ENCODE assay signal across 6 cellular contexts in genomic region chr2:74441111-74441689, GRCh38. TPM values are rescaled to one million over a fixed set of nuclear protein-coding genes. Genes with fewer than 3 reads are reported as not detected.
A peak's percentile ranks its signal among the peaks of the same experiment; 100 is the strongest.
DNase-seq lines count a peak whose midpoint lies in the region; TF ChIP-seq lines count a peak whose summit lies in the region.

No MANE protein-coding gene starts in this region.

- 3% methylated on average over 35 of the region's 35 CpGs for WGBS in smooth muscle cell (ENCODE audit: low lambda C conversion rate)

- peaks cover 43% of the 10 kb centered on the region for H3K79me2 ChIP-seq in smooth muscle cell (ENCODE audit: low read depth)

- TF ChIP-seq CTCF in epithelial cell of proximal tubule (conservative IDR thresholded peaks at IDR 0.05; ENCODE audit: low read depth, low read length) (no peak), smooth muscle cell (IDR thresholded peaks at IDR 0.05; ENCODE audit: borderline replicate concordance, insufficient read depth, poor library complexity, severe bottlenecking) (no peak)

- H3F3A ChIP-seq in smooth muscle cell (ENCODE audit: low read depth), result peaks cover 15% of the 10 kb centered on the region

- no peaks in the 10 kb centered on the region for H3K9me3 ChIP-seq in smooth muscle cell (replicated peaks; ENCODE audit: low read depth)

- H3K27ac ChIP-seq in smooth muscle cell (ENCODE audit: low read depth), result peak overlapping the region; percentile 93

- H2AFZ ChIP-seq in smooth muscle cell (ENCODE audit: low read depth), result peak overlapping the region; percentile 93

- peaks cover 30% of the 10 kb centered on the region for H3K4me1 ChIP-seq in smooth muscle cell (ENCODE audit: low read depth)

- peaks cover 36% of the 10 kb centered on the region for H4K20me1 ChIP-seq in smooth muscle cell (ENCODE audit: low read depth)

- H3K4me3 ChIP-seq in epithelial cell of proximal tubule (ENCODE audit: low read depth, low read length), result peak overlapping the region; percentile 72
- peak overlapping the region; percentile 61 for H3K4me3 ChIP-seq in smooth muscle cell

- no peaks in the 10 kb centered on the region for H3K27me3 ChIP-seq in smooth muscle cell (ENCODE audit: low read depth)

- H3K4me2 ChIP-seq in smooth muscle cell, result peak overlapping the region; percentile 96

- peak; percentile 32 for DNase-seq in NCI-H748 treated with DMSO at 0.1 percent for 48 hours (lab: John Stamatoyannopoulos, UW)
- DNase-seq in epithelial cell of proximal tubule (ENCODE audit: low read depth), result no peak
- no peak for DNase-seq in smooth muscle cell (lab: John Stamatoyannopoulos, UW; ENCODE audit: unreplicated experiment)
- DNase-seq in NAMALWA (ENCODE audit: low spot score), result no peak
- no peak for DNase-seq in NCI-H82 (lab: John Stamatoyannopoulos, UW)
- DNase-seq in NCI-H510A treated with DMSO at 0.1 percent for 48 hours (lab: John Stamatoyannopoulos, UW), result no peak

- H3K36me3 ChIP-seq in smooth muscle cell (ENCODE audit: low read depth), result no peaks in the 10 kb centered on the region

- H3K9ac ChIP-seq in smooth muscle cell (ENCODE audit: low read depth), result peak overlapping the region; percentile 82

RNA-seq across cellular contexts. Expression of gene RTKN, which starts 0.5 kb away (rescaled TPM):
- total RNA-seq in epithelial cell of proximal tubule (77.3 and 85.3 TPM in 2 replicates), smooth muscle cell (31.4 and 32.5 TPM in 2 replicates)
- polyA plus RNA-seq in smooth muscle cell, result 60.5 and 69.7 TPM in 2 replicates

RNA-seq across cellular contexts. Expression of gene INO80B, which starts 13.7 kb away (rescaled TPM):
- total RNA-seq in epithelial cell of proximal tubule (5.3 and 7.0 TPM in 2 replicates), smooth muscle cell (4.7 and 8.0 TPM in 2 replicates)
- 10.4 and 23.0 TPM in 2 replicates for polyA plus RNA-seq in smooth muscle cell

RNA-seq across cellular contexts. Expression of gene WBP1, which starts 17.0 kb away (rescaled TPM):
- total RNA-seq in epithelial cell of proximal tubule (36.2 and 84.3 TPM in 2 replicates), smooth muscle cell (63.9 and 90.8 TPM in 2 replicates)
- polyA plus RNA-seq in smooth muscle cell, result 117 and 123 TPM in 2 replicates

RNA-seq across cellular contexts. Expression of gene WDR54, which starts 19.7 kb away (rescaled TPM):
- total RNA-seq in epithelial cell of proximal tubule (45.1 and 61.7 TPM in 2 replicates), smooth muscle cell (35.0 and 52.3 TPM in 2 replicates)
- 59.2 and 84.5 TPM in 2 replicates for polyA plus RNA-seq in smooth muscle cell

RNA-seq across cellular contexts. Expression of gene C2orf81, which starts 19.8 kb away (rescaled TPM):
- 2.7 and 4.1 TPM in 2 replicates for total RNA-seq in epithelial cell of proximal tubule
- 0.54 and 1.3 TPM in 2 replicates for total RNA-seq in smooth muscle cell
- 2.4 and 3.5 TPM in 2 replicates for polyA plus RNA-seq in smooth muscle cell
